9 cellular contexts compared by ENCODE assay signal in genomic region chr21:46500224-46500861, GRCh38. TPM values are rescaled to one million over a fixed set of nuclear protein-coding genes. Genes with fewer than 3 reads are reported as not detected.
DNase-seq lines count a peak whose midpoint lies in the region; ATAC-seq and TF ChIP-seq lines count a peak whose summit lies in the region.
"Had no signal": no experiment of that assay in that cellular context is flagged by ENCODE, and none has a peak within 500 bp of the region (broad histone marks: within the 10 kb centered on the region; RNA-seq: fewer than 3 reads in every experiment).

No MANE protein-coding gene starts in this region.

- H3F3A ChIP-seq in Loucy (ENCODE audit: low read depth), result 0 out of 2 replicates have a peak, but pooled peaks cover 4% of the 10 kb centered on the region

- peak overlapping the region; percentile 65 for H3K4me2 ChIP-seq in Loucy (ENCODE audit: low read depth, low read length, poor library complexity, severe bottlenecking)

- H3K36me3 ChIP-seq in Loucy (ENCODE audit: insufficient read depth, low read length) (peaks cover 39% of the 10 kb centered on the region), H7 (replicated peaks; ENCODE audit: control insufficient read depth, insufficient read depth, low read length) (peaks cover 5% of the 10 kb centered on the region)

- no peaks in the 10 kb centered on the region for H3K27me3 ChIP-seq in Loucy (ENCODE audit: insufficient read depth, low read length, poor library complexity, severe bottlenecking)
- no peaks in the 10 kb centered on the region for H3K27me3 ChIP-seq in H7 (ENCODE audit: control insufficient read depth, insufficient read depth, low read length)

- no peak overlapping the region for H2AFZ ChIP-seq in Loucy (ENCODE audit: low read length)

- no peaks in the 10 kb centered on the region for H3K27me3 Mint-ChIP-seq in nephron progenitor cell (ENCODE audit: low read depth, poor library complexity)

- in situ Hi-C loops in astrocyte of the cerebellum (cut with HindIII; ENCODE audit: low sequenced_read_pairs), result no loop called here

- no peaks in the 10 kb centered on the region for H3K9me2 ChIP-seq in Loucy (replicated peaks; ENCODE audit: low read depth, low read length)

- H3K27ac Mint-ChIP-seq in nephron progenitor cell, result peak overlapping the region; percentile 97

- H3K4me3 ChIP-seq in Loucy (ENCODE audit: low read length, poor library complexity, severe bottlenecking), result peak overlapping the region; percentile 41
- no peak overlapping the region for H3K4me3 ChIP-seq in astrocyte of the cerebellum (ENCODE audit: low read depth, low read length)
- no peak overlapping the region for H3K4me3 ChIP-seq in coronary artery
- no peak overlapping the region for H3K4me3 ChIP-seq in H7 (ENCODE audit: insufficient read depth, low read depth, low read length)

- H3K4me1 ChIP-seq in Loucy (ENCODE audit: insufficient read depth, low read length, poor library complexity, severe bottlenecking), result peaks cover 37% of the 10 kb centered on the region

- peaks cover 6% of the 10 kb centered on the region for H3K4me1 Mint-ChIP-seq in nephron progenitor cell

- ATAC-seq in HG03097 (IDR thresholded peaks at IDR 0.05; ENCODE audit: low FRiP score, unreplicated experiment), result no peak

- H3K9me3 ChIP-seq in Loucy (ENCODE audit: insufficient read depth, low read depth, low read length), result no peaks in the 10 kb centered on the region

- DNase-seq in GM10248 (ENCODE audit: extremely low spot score) (peak; percentile 40), astrocyte of the cerebellum (ENCODE audit: low read depth) (peak; percentile 37), nephron progenitor cell (no peak), coronary artery (ENCODE audit: low spot score) (no peak), H7 (no peak), cortex of kidney (lab: John Stamatoyannopoulos, UW) (no peak)
- DNase-seq: amniotic stem cell had no signal

- H4K20me1 ChIP-seq in Loucy (ENCODE audit: insufficient read depth, low read length, poor library complexity, severe bottlenecking), result no peaks in the 10 kb centered on the region

- no peak overlapping the region for H3K27ac ChIP-seq in coronary artery

- H3K4me3 Mint-ChIP-seq in nephron progenitor cell, result no peak overlapping the region

- CTCF ChIA-PET in GM10248 (lab: Yijun Ruan, JAX), result interaction anchor here (0.9 to 1.3 kb wide), 6 partner anchors 9 to 175 kb away, joined by 3 to 4 read pairs (median 3); no protein-coding TSS in a partner anchor

- H3K79me2 ChIP-seq in Loucy (ENCODE audit: insufficient read depth, low read length), result no peaks in the 10 kb centered on the region

- POLR2A ChIA-PET in GM10248 (lab: Yijun Ruan, JAX), result no interaction called here

- no peaks in the 10 kb centered on the region for H3K9me3 Mint-ChIP-seq in nephron progenitor cell

- H3K9ac ChIP-seq in Loucy (ENCODE audit: low read depth, low read length, poor library complexity, severe bottlenecking), result peak overlapping the region; percentile 54

- H3K36me3 Mint-ChIP-seq in nephron progenitor cell (ENCODE audit: low read depth), result peaks cover 37% of the 10 kb centered on the region

- TF ChIP-seq CTCF in GM10248 (IDR thresholded peaks at IDR 0.05; ENCODE audit: control extremely low read depth, extremely low read depth, low read depth, missing control alignments) (no peak), Loucy (conservative IDR thresholded peaks at IDR 0.05; ENCODE audit: low read length) (no peak), astrocyte of the cerebellum (IDR thresholded peaks at IDR 0.05; ENCODE audit: low read depth, low read length, missing control alignments) (no peak), nephron progenitor cell (IDR thresholded peaks at IDR 0.05) (no peak), coronary artery (IDR thresholded peaks at IDR 0.05) (no peak)

RNA-seq across cellular contexts. Expression of gene DIP2A, which starts 41.7 kb away (rescaled TPM):
- total RNA-seq in H7 (2014; rRNA removed; shearing (Covaris generic)), result 19.4 and 30.2 TPM in 2 replicates

Comparison
In these comparisons a context has a peak if more than half of its experiments do, and no peak if none do; other contexts are left out.
1. DNase-seq: peak in GM10248 (single experiment) and astrocyte of the cerebellum (single experiment); none in nephron progenitor cell (single experiment), coronary artery (single experiment), H7 (single experiment) and cortex of kidney (single experiment).